In genomic region chr2:86194751-86195054, GRCh38 we compare ENCODE assay signal across 8 cellular contexts. TPM values are rescaled to one million over a fixed set of nuclear protein-coding genes. Genes with fewer than 3 reads are reported as not detected.
DNase-seq lines count a peak whose midpoint lies in the region; ATAC-seq and TF ChIP-seq lines count a peak whose summit lies in the region.

No MANE protein-coding gene starts in this region.

- WGBS in HUES64: under 1% methylated on average over 17 of the region's 17 CpGs
- WGBS in mammary epithelial cell (ENCODE audit: low coverage, missing lambda C conversion rate): 0% methylated on average over 14 of the region's 17 CpGs
- 0% methylated on average over 17 of the region's 17 CpGs for WGBS in lung, 2 donors
- 0 to 1% methylated on average over 15 of the region's 17 CpGs for WGBS in tibial nerve, 2 donors

- TF ChIP-seq CTCF in BJ (IDR thresholded peaks at IDR 0.05; ENCODE audit: insufficient read depth, low read depth, low read length): no peak
- TF ChIP-seq CTCF in mammary epithelial cell (conservative IDR thresholded peaks at IDR 0.05 in 1 of 2, IDR thresholded peaks at IDR 0.05 in 1 of 2; ENCODE audit: extremely low read depth in 1 of 2, insufficient read depth in 1 of 2, low read depth in 1 of 2, low read length in 2 of 2): no peak
- no peak for TF ChIP-seq CTCF in lung (IDR thresholded peaks at IDR 0.05; ENCODE audit: control extremely low read depth, extremely low read depth)
- TF ChIP-seq CTCF in tibial nerve (IDR thresholded peaks at IDR 0.05): no peak

- peak overlapping the region; percentile 82 for H2AFZ ChIP-seq in mammary epithelial cell (ENCODE audit: low read depth, low read length)

- dilution Hi-C loops in mammary epithelial cell (cut with HindIII; ENCODE audit: low sequenced_read_pairs): no loop called here

- no peak for TF ChIP-seq POLR2A in tibial nerve (IDR thresholded peaks at IDR 0.05)

- peak overlapping the region; percentile 98 for H3K4me3 ChIP-seq in BJ (ENCODE audit: low read depth, low read length)
- H3K4me3 ChIP-seq in HUES64 (ENCODE audit: low read length): peak overlapping the region; percentile 64
- peak overlapping the region; percentile 63 to 99 (median 81) for H3K4me3 ChIP-seq in mammary epithelial cell (replicated peaks in 1 of 3; ENCODE audit: insufficient read depth in 1 of 3, low read depth in 2 of 3, low read length in 3 of 3)
- peak overlapping the region; percentile 82 for H3K4me3 ChIP-seq in lung
- peak overlapping the region; percentile 87 to 99 (median 99) for H3K4me3 ChIP-seq in tibial nerve

- intact Hi-C loops in mammary epithelial cell (cut with micrococcal nuclease): loop anchor here (2.0 to 5.0 kb wide), 2 partner anchors 246 to 428 kb away; partner anchors contain the start of genes KDM3A and RNF103

- peaks cover 3% of the 10 kb centered on the region for H4K20me1 ChIP-seq in mammary epithelial cell (ENCODE audit: insufficient read depth, low read length)

- H3K4me1 ChIP-seq in HUES64 (ENCODE audit: insufficient read depth, low read length) (peaks cover 4% of the 10 kb centered on the region; the same call in 1 of the 2 replicates), mammary epithelial cell (ENCODE audit: insufficient read depth, low read length) (peaks cover 12% of the 10 kb centered on the region), lung (ENCODE audit: control insufficient read depth in 2 of 2, insufficient read depth in 2 of 2, low read length in 2 of 2) (peaks cover 9 to 23% of the 10 kb centered on the region in 2 donors), tibial nerve (peaks cover 0 to 54% (median 16%) of the 10 kb centered on the region in 4 donors)

- TF ChIP-seq EP300 in tibial nerve (IDR thresholded peaks at IDR 0.05): no peak

- peak overlapping the region; percentile 76 for H3K4me2 ChIP-seq in mammary epithelial cell (ENCODE audit: insufficient read depth, low read depth, low read length)

- H3K9ac ChIP-seq in HUES64 (ENCODE audit: low read depth, low read length): peak overlapping the region; percentile 98
- peak overlapping the region; percentile 78 for H3K9ac ChIP-seq in mammary epithelial cell (ENCODE audit: insufficient read depth, low read length)

- ATAC-seq in lung (ENCODE audit: insufficient read depth, low FRiP score): no peak
- no peak for ATAC-seq in HG02970 (IDR thresholded peaks at IDR 0.05; ENCODE audit: low FRiP score, unreplicated experiment)
- ATAC-seq in HG03378 (IDR thresholded peaks at IDR 0.05; ENCODE audit: unreplicated experiment): no peak

- POLR2A ChIA-PET in BJ (lab: Charles Lee): no interaction called here

- in situ Hi-C loops in mammary epithelial cell (cut with MboI; ENCODE audit: low sequenced_read_pairs in 2 of 2): no loop called here

- CTCF ChIA-PET in BJ (lab: Yijun Ruan, JAX): interaction anchor here (0.7 to 1.2 kb wide), 2 partner anchors 18 to 488 kb away, joined by 3 read pairs; no protein-coding TSS in a partner anchor
- CTCF ChIA-PET in mammary epithelial cell (lab: Charles Lee; ENCODE audit: low non-redundant PET): no interaction called here

- H3K27ac ChIP-seq in HUES64 (ENCODE audit: low read depth, low read length) (peak overlapping the region; percentile 100), mammary epithelial cell (ENCODE audit: insufficient read depth, low read depth, low read length) (peak overlapping the region; percentile 91), lung (ENCODE audit: low read depth in 1 of 2, low read length in 1 of 2) (peak overlapping the region; percentile 98 to 99), tibial nerve (peak overlapping the region; percentile 98 to 100 (median 100))

- H3K36me3 ChIP-seq in BJ (ENCODE audit: control insufficient read depth, insufficient read depth, low read length) (no peaks in the 10 kb centered on the region), HUES64 (ENCODE audit: insufficient read depth, low read length) (peaks cover 12% of the 10 kb centered on the region), mammary epithelial cell (ENCODE audit: insufficient read depth, low read length) (peaks cover 6% of the 10 kb centered on the region), lung (ENCODE audit: control insufficient read depth in 2 of 2, insufficient read depth in 2 of 2, low read length in 2 of 2) (peaks cover 2 to 4% of the 10 kb centered on the region in 2 donors), tibial nerve (peaks cover 0 to 3% (median 0%) of the 10 kb centered on the region in 3 donors)

- DNase-seq in BJ (ENCODE audit: low read depth) (peak; percentile 77), mammary epithelial cell (no peak), lung (ENCODE audit: low spot score) (peak; percentile 95), tibial nerve (ENCODE audit: low spot score in 2 of 2) (no peak), COR-L47 (lab: John Stamatoyannopoulos, UW) (no peak)

- H3K79me2 ChIP-seq in mammary epithelial cell (ENCODE audit: insufficient read depth, low read length): peaks cover 63% of the 10 kb centered on the region

- BruUV-seq in mammary epithelial cell (replicated peaks; lab: Mats Ljungman, UMichigan): no TSS peak

- H3K9me3 ChIP-seq in HUES64 (ENCODE audit: insufficient read depth, low read depth, low read length) (no peaks in the 10 kb centered on the region), mammary epithelial cell (replicated peaks; ENCODE audit: insufficient read depth, low read length) (no peaks in the 10 kb centered on the region), lung (ENCODE audit: control insufficient read depth in 2 of 2, insufficient read depth in 1 of 2, low read length in 1 of 2) (no peaks in the 10 kb centered on the region), tibial nerve (no peaks in the 10 kb centered on the region)

- no peaks in the 10 kb centered on the region for H3K27me3 ChIP-seq in BJ (ENCODE audit: control insufficient read depth, insufficient read depth, low read length)
- no peaks in the 10 kb centered on the region for H3K27me3 ChIP-seq in HUES64 (ENCODE audit: insufficient read depth, low read length)
- H3K27me3 ChIP-seq in mammary epithelial cell (ENCODE audit: insufficient read depth, low read length): no peaks in the 10 kb centered on the region
- no peaks in the 10 kb centered on the region for H3K27me3 ChIP-seq in lung (ENCODE audit: control insufficient read depth, insufficient read depth)
- no peaks in the 10 kb centered on the region for H3K27me3 ChIP-seq in tibial nerve

RNA-seq across cellular contexts. Expression of gene IMMT, which starts 0.6 kb away (rescaled TPM):
- polyA plus RNA-seq in BJ (2011; rRNA removed) (33.7 and 51.3 TPM in 2 replicates), mammary epithelial cell (53.3 TPM), lung (10 to 100 TPM; 22.8 to 45.2 TPM)
- 23.4 and 25.3 TPM in 2 replicates for polyA minus RNA-seq in BJ (2011; rRNA and poly(A)+ RNA removed)
- 104 TPM for polyA plus RNA-seq in HUES64 (2013, experiment 1 of 2)
- 110 TPM for polyA plus RNA-seq in HUES64 (2013, experiment 2 of 2)
- total RNA-seq in mammary epithelial cell (100 to 1,000 TPM in 1 of 2 donors, 10 to 100 TPM in 1; 78.9 to 102 TPM), lung (10 to 100 TPM; 51.2 to 63.4 TPM), tibial nerve (10 to 100 TPM; 42.6 to 54.3 (median 46.6) TPM)
- polyA minus RNA-seq in mammary epithelial cell: 85.4 TPM

RNA-seq across cellular contexts. Expression of gene MRPL35, which starts 4.6 kb away (rescaled TPM):
- polyA plus RNA-seq in BJ (2011; rRNA removed): 30.3 and 49.2 TPM in 2 replicates
- polyA minus RNA-seq in BJ (2011; rRNA and poly(A)+ RNA removed): 13.4 and 29.5 TPM in 2 replicates
- polyA plus RNA-seq in HUES64 (2013, experiment 1 of 2): 31.3 TPM
- polyA plus RNA-seq in HUES64 (2013, experiment 2 of 2): 32.6 TPM
- total RNA-seq in mammary epithelial cell: 10 to 100 TPM; 30.8 to 39.2 TPM
- polyA plus RNA-seq in mammary epithelial cell: 56.4 TPM
- 17.9 TPM for polyA minus RNA-seq in mammary epithelial cell
- total RNA-seq in lung: 10 to 100 TPM; 19.8 to 21.2 TPM
- polyA plus RNA-seq in lung: 10 to 100 TPM; 27.1 to 28.1 TPM
- 10 to 100 TPM in 3 of 4 donors, 1 to 10 TPM in 1; 8.6 to 18.4 (median 13.7) TPM for total RNA-seq in tibial nerve

Comparison
In these comparisons a context has a peak if more than half of its experiments do, and no peak if none do; other contexts are left out.
1. DNase-seq: peak in BJ (single experiment) and lung (single experiment); none in mammary epithelial cell (single experiment), tibial nerve (0 of 2) and COR-L47 (single experiment).
2. Peak in every context shown above with its lines, with median percentiles within 50 percentile points of each other: H3K4me3 ChIP-seq and H3K27ac ChIP-seq.